Comparison of ENCODE assay signal across 1 cellular context in genomic region chr9:121179930-121180681, GRCh38.
TF ChIP-seq lines count a peak whose summit lies in the region.

No MANE protein-coding gene starts in this region.

TF ChIP-seq in HepG2, 621 proteins besides CTCF, POLR2A, EP300 and RAD21 (continued from another document):
- TF ChIP-seq, protein P1, sequence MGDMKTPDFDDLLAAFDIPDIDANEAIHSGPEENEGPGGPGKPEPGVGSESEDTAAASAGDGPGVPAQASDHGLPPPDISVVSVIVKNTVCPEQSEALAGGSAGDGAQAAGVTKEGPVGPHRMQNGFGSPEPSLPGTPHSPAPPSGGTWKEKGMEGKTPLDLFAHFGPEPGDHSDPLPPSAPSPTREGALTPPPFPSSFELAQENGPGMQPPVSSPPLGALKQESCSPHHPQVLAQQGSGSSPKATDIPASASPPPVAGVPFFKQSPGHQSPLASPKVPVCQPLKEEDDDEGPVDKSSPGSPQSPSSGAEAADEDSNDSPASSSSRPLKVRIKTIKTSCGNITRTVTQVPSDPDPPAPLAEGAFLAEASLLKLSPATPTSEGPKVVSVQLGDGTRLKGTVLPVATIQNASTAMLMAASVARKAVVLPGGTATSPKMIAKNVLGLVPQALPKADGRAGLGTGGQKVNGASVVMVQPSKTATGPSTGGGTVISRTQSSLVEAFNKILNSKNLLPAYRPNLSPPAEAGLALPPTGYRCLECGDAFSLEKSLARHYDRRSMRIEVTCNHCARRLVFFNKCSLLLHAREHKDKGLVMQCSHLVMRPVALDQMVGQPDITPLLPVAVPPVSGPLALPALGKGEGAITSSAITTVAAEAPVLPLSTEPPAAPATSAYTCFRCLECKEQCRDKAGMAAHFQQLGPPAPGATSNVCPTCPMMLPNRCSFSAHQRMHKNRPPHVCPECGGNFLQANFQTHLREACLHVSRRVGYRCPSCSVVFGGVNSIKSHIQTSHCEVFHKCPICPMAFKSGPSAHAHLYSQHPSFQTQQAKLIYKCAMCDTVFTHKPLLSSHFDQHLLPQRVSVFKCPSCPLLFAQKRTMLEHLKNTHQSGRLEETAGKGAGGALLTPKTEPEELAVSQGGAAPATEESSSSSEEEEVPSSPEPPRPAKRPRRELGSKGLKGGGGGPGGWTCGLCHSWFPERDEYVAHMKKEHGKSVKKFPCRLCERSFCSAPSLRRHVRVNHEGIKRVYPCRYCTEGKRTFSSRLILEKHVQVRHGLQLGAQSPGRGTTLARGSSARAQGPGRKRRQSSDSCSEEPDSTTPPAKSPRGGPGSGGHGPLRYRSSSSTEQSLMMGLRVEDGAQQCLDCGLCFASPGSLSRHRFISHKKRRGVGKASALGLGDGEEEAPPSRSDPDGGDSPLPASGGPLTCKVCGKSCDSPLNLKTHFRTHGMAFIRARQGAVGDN (CRISPR knock-in tag; IDR thresholded peaks at IDR 0.05): no peak
- TF ChIP-seq CEBPG (CRISPR knock-in tag; IDR thresholded peaks at IDR 0.05): peak; percentile 67
- TF ChIP-seq, protein P2, sequence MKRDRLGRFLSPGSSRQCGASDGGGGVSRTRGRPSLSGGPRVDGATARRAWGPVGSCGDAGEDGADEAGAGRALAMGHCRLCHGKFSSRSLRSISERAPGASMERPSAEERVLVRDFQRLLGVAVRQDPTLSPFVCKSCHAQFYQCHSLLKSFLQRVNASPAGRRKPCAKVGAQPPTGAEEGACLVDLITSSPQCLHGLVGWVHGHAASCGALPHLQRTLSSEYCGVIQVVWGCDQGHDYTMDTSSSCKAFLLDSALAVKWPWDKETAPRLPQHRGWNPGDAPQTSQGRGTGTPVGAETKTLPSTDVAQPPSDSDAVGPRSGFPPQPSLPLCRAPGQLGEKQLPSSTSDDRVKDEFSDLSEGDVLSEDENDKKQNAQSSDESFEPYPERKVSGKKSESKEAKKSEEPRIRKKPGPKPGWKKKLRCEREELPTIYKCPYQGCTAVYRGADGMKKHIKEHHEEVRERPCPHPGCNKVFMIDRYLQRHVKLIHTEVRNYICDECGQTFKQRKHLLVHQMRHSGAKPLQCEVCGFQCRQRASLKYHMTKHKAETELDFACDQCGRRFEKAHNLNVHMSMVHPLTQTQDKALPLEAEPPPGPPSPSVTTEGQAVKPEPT (CRISPR knock-in tag; IDR thresholded peaks at IDR 0.05; ENCODE audit: low read depth): no peak
- TF ChIP-seq, protein P3, sequence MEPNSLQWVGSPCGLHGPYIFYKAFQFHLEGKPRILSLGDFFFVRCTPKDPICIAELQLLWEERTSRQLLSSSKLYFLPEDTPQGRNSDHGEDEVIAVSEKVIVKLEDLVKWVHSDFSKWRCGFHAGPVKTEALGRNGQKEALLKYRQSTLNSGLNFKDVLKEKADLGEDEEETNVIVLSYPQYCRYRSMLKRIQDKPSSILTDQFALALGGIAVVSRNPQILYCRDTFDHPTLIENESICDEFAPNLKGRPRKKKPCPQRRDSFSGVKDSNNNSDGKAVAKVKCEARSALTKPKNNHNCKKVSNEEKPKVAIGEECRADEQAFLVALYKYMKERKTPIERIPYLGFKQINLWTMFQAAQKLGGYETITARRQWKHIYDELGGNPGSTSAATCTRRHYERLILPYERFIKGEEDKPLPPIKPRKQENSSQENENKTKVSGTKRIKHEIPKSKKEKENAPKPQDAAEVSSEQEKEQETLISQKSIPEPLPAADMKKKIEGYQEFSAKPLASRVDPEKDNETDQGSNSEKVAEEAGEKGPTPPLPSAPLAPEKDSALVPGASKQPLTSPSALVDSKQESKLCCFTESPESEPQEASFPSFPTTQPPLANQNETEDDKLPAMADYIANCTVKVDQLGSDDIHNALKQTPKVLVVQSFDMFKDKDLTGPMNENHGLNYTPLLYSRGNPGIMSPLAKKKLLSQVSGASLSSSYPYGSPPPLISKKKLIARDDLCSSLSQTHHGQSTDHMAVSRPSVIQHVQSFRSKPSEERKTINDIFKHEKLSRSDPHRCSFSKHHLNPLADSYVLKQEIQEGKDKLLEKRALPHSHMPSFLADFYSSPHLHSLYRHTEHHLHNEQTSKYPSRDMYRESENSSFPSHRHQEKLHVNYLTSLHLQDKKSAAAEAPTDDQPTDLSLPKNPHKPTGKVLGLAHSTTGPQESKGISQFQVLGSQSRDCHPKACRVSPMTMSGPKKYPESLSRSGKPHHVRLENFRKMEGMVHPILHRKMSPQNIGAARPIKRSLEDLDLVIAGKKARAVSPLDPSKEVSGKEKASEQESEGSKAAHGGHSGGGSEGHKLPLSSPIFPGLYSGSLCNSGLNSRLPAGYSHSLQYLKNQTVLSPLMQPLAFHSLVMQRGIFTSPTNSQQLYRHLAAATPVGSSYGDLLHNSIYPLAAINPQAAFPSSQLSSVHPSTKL (CRISPR knock-in tag; IDR thresholded peaks at IDR 0.05): 0 out of 2 replicates have a peak, but pooled peaks have one; percentile 15
- TF ChIP-seq GATAD2A (CRISPR knock-in tag; IDR thresholded peaks at IDR 0.05): peak; percentile 70
- TF ChIP-seq MAFK (conservative IDR thresholded peaks at IDR 0.05 in 1 of 2, IDR thresholded peaks at IDR 0.05 in 1 of 2; ENCODE audit: low read length in 2 of 2): peak; percentile 54 to 61
- no peak for TF ChIP-seq ZNF724P (CRISPR knock-in tag; IDR thresholded peaks at IDR 0.05; ENCODE audit: borderline replicate concordance)
- peak; percentile 67; the same call in 1 of the 2 replicates for TF ChIP-seq CEBPB (IDR thresholded peaks at IDR 0.05; ENCODE audit: borderline replicate concordance, low read depth, low read length)
- no peak for TF ChIP-seq SOX13 (IDR thresholded peaks at IDR 0.05)
- TF ChIP-seq SOX13 (CRISPR knock-in tag; conservative IDR thresholded peaks at IDR 0.05 in 1 of 2, IDR thresholded peaks at IDR 0.05 in 1 of 2): peak in 1 of 2 experiments; percentile 43; a peak in 1 of 4 replicates
- no peak for TF ChIP-seq GLMP (CRISPR knock-in tag; IDR thresholded peaks at IDR 0.05; ENCODE audit: borderline replicate concordance)
